ENCODE assay signal across 15 cellular contexts in the genomic region with DNA sequence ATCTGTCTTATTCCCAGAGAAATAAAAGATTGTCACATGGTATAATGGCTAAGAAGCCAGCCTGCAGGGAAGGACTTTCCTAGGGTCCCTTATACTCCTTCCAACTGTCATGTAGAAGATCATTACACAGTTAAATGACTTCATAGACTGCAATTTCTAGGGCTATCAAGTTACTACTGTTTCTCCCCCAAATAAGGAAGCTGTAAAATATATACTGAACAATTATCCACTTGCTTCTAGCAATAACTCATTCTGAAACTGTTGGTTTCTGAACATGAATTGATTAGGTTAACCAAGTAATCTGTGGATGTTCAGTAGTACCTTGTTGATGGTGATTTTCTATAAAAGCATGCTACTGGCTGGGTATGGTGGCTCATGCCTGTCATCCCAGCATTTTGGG. TPM values are rescaled to one million over a fixed set of nuclear protein-coding genes. Genes with fewer than 3 reads are reported as not detected.
A peak's percentile ranks its signal among the peaks of the same experiment; 100 is the strongest.
DNase-seq lines count a peak whose midpoint lies in the region; FAIRE-seq and TF ChIP-seq lines count a peak whose summit lies in the region.
"Had no signal": no experiment of that assay in that cellular context is flagged by ENCODE, and none has a peak within 500 bp of the region (broad histone marks: within the 10 kb centered on the region; RNA-seq: fewer than 3 reads in every experiment).

No MANE protein-coding gene starts in this region.

- no peaks in the 10 kb centered on the region for H3K9me3 Mint-ChIP-seq in activated T-cell treated with anti-CD3 and anti-CD28 coated beads, Interleukin-2, amount 50 U/mL, for 24 hours
- H3K9me3 Mint-ChIP-seq: CD4-positive, alpha-beta T cell had no signal

- H3K27ac Mint-ChIP-seq in activated T-cell treated with anti-CD3 and anti-CD28 coated beads, Interleukin-2, amount 50 U/mL, for 24 hours: no peak overlapping the region
- H3K27ac Mint-ChIP-seq: CD4-positive, alpha-beta T cell; H9 had no signal

- no peak overlapping the region for H3K4me3 Mint-ChIP-seq in activated T-cell treated with anti-CD3 and anti-CD28 coated beads, Interleukin-2, amount 50 U/mL, for 24 hours
- H3K4me3 Mint-ChIP-seq: CD4-positive, alpha-beta T cell; H9 had no signal

- H3K4me1 Mint-ChIP-seq in activated T-cell treated with anti-CD3 and anti-CD28 coated beads, Interleukin-2, amount 50 U/mL, for 24 hours (ENCODE audit: low read depth): no peaks in the 10 kb centered on the region
- H3K4me1 Mint-ChIP-seq: H9 had no signal

- in situ Hi-C loops in G401 (cut with HindIII; ENCODE audit: low sequenced_read_pairs): no loop called here

- TF ChIP-seq CTCF in GM20000 (IDR thresholded peaks at IDR 0.05; ENCODE audit: extremely low read depth, missing control alignments): no peak

- POLR2A ChIA-PET in HEK293T (lab: Yijun Ruan, JAX): no interaction called here

- peak; percentile 42 for FAIRE-seq in GM12892 (lab: Jason Lieb, UNC)
- FAIRE-seq: A549, D721Med, H1 had no signal

- DNase-seq in GM12892 (ENCODE audit: insufficient read length): no peak
- no peak for DNase-seq in HEK293T (ENCODE audit: extremely low spot score)
- peak; percentile 55 for DNase-seq in OCI-M1 (lab: John Stamatoyannopoulos, UW)
- DNase-seq in GM20000 (ENCODE audit: low spot score): no peak
- no peak for DNase-seq in G401 (ENCODE audit: low spot score)
- no peak for DNase-seq in activated T-cell treated with anti-CD3 and anti-CD28 coated beads, Interleukin-2, amount 50 U/mL, for 24 hours
- DNase-seq: AML-193; Caco-2; CD4-positive, alpha-beta T cell; GDM1; H9 had no signal

- CTCF ChIA-PET in HEK293T (lab: Yijun Ruan, JAX): no interaction called here

- TF ChIP-seq POLR2A in GM12892 (IDR thresholded peaks at IDR 0.05; ENCODE audit: low read depth, low read length): no peak

- H3K36me3 Mint-ChIP-seq in activated T-cell treated with anti-CD3 and anti-CD28 coated beads, Interleukin-2, amount 50 U/mL, for 24 hours (ENCODE audit: low read depth): no peaks in the 10 kb centered on the region

- no peaks in the 10 kb centered on the region for H3K27me3 Mint-ChIP-seq in activated T-cell treated with anti-CD3 and anti-CD28 coated beads, Interleukin-2, amount 50 U/mL, for 24 hours
- H3K27me3 Mint-ChIP-seq: CD4-positive, alpha-beta T cell had no signal

TF ChIP-seq in HEK293T, 16 proteins besides CTCF, POLR2A, EP300 and RAD21:
- TF ChIP-seq TARDBP (IDR thresholded peaks at IDR 0.05) (no peak), NFRKB (IDR thresholded peaks at IDR 0.05) (no peak), L3MBTL2 (conservative IDR thresholded peaks at IDR 0.05) (no peak), LEF1 (IDR thresholded peaks at IDR 0.05; ENCODE audit: borderline replicate concordance) (no peak), FOXM1 (IDR thresholded peaks at IDR 0.05; ENCODE audit: borderline replicate concordance) (no peak), PKNOX1 (IDR thresholded peaks at IDR 0.05) (peak; percentile 32), FOXK2 (IDR thresholded peaks at IDR 0.05) (no peak), CTBP1 (IDR thresholded peaks at IDR 0.05; ENCODE audit: borderline replicate concordance) (no peak)

RNA-seq across cellular contexts. Expression of gene A2ML1, which starts 44.6 kb away (rescaled TPM):
- not detected for polyA plus RNA-seq in GM12892 (2012; ENCODE audit: missing spikeins)
- total RNA-seq in G401 (2014; rRNA removed; shearing (Covaris generic)): not detected in 2 replicates
- total RNA-seq: Caco-2; CD4-positive, alpha-beta T cell had no signal
- polyA plus RNA-seq: A549, BJ had no signal

RNA-seq across cellular contexts. Expression of gene PHC1, which starts 47.3 kb away (rescaled TPM):
- polyA plus RNA-seq in GM12892 (2012; ENCODE audit: missing spikeins): 11.7 TPM
- 20.7 and 38.5 TPM in 2 replicates for total RNA-seq in G401 (2014; rRNA removed; shearing (Covaris generic))
